12 cellular contexts compared by ENCODE assay signal in the genomic region with DNA sequence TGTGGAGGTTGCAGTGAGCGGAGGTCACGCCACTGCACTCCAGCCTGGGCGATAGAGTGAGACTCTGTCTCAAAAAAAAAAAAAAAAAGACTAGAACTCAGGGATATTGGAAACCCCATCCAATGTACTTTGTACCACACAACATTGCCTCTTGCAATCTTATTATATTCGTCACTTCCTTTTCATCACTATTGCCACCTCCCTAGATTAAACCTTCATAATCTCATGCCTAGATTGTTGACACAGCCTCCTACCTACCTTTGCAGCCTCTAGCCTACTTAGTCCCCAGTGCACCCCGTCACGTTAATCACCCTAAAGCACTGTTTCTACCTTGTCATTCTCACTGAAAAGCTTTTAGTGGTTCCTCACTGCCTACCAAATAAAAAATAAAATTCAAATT. TPM values are rescaled to one million over a fixed set of nuclear protein-coding genes. Genes with fewer than 3 reads are reported as not detected.
"Had no signal": no experiment of that assay in that cellular context is flagged by ENCODE, and none has a peak within 500 bp of the region (broad histone marks: within the 10 kb centered on the region; RNA-seq: fewer than 3 reads in every experiment).

No MANE protein-coding gene starts in this region.

- H3K9me3 ChIP-seq: body of pancreas, heart right ventricle, SK-N-SH had no signal

- H3K27me3 ChIP-seq: body of pancreas, heart right ventricle had no signal

- DNase-seq: activated CD4-positive, alpha-beta T cell treated with anti-CD3 and anti-CD28 coated beads for 1 hour; activated gamma-delta T cell treated with Interleukin-2 at 50 U/mL for 16 hours; body of pancreas; central memory CD4-positive, alpha-beta T cell; cortex of kidney; effector CD8-positive, alpha-beta T cell; heart right ventricle; SK-N-SH had no signal

- H3K36me3 ChIP-seq: heart right ventricle had no signal

- H3K4me1 ChIP-seq: body of pancreas, heart right ventricle had no signal

- H3K27ac ChIP-seq: body of pancreas, heart right ventricle had no signal

- H3K4me3 ChIP-seq: body of pancreas, heart right ventricle had no signal

- ATAC-seq: body of pancreas, heart right ventricle had no signal

RNA-seq across cellular contexts. Expression of a gene that starts 23.8 kb away (rescaled TPM):
- total RNA-seq: frontal cortex, heart right ventricle, myocyte, skeletal muscle tissue had no signal
- polyA plus RNA-seq: heart right ventricle, keratinocyte, SK-N-SH had no signal
